Comparison of ENCODE assay signal across 8 cellular contexts in the genomic region with DNA sequence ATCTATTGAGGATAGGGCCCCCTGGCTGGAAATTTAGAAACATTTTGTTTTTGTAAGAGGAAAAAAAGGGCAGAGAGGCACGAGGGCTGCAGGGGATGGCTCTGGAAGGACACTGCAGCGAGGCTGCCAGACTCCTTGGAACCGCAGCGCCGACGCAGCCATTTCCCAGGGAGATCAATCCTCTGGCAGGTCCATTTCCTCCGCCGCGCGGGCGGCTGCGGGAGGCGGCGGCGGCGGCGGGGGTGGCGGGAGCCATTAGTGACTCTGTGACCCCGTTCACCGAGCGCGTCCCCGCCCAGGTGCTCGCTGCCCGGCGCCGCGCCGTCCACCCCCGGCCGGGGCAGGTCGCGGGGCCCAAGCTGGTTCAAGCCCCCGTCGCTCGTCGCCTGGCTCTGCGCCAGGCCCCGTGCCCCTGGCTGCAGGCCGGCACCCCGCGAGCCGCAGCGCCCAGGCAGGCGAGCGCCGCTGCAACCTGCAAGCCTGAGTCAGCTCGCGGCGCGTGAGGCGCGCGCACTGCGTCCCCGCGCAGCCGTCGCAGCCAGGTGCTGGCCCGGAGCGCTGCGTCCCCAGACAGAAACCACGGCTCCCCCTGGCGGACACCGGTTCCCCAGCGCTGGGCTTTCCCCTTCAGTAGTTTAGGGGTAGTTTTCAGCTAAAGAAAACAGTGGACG.
A peak's percentile ranks its signal among the peaks of the same experiment; 100 is the strongest.
DNase-seq lines count a peak whose midpoint lies in the region; ATAC-seq, FAIRE-seq and TF ChIP-seq lines count a peak whose summit lies in the region.

No MANE protein-coding gene starts in this region.

- no peak for TF ChIP-seq POLR2A in suprapubic skin (IDR thresholded peaks at IDR 0.05)

- H3K4me1 ChIP-seq in RWPE2 (ENCODE audit: insufficient read depth, poor library complexity, severe bottlenecking) = peaks cover 12% of the 10 kb centered on the region
- peaks cover 9 to 10% of the 10 kb centered on the region in 2 experiments for H3K4me1 ChIP-seq in neutrophil (ENCODE audit: control insufficient read depth in 1 of 2, insufficient read depth in 1 of 2, low read depth in 1 of 2, low read length in 1 of 2)
- H3K4me1 ChIP-seq in suprapubic skin = peaks cover 44% of the 10 kb centered on the region

- H3K36me3 ChIP-seq in KOPT-K1 (ENCODE audit: insufficient read depth, low read length) (no peaks in the 10 kb centered on the region), RWPE2 (ENCODE audit: low read depth) (no peaks in the 10 kb centered on the region), neutrophil (no peaks in the 10 kb centered on the region), suprapubic skin (no peaks in the 10 kb centered on the region)

- H3K27ac ChIP-seq in KOPT-K1 (ENCODE audit: low read depth, low read length, poor library complexity, severe bottlenecking) (peak overlapping the region; percentile 60), RWPE2 (ENCODE audit: poor library complexity, severe bottlenecking) (no peak overlapping the region), neutrophil (no peak overlapping the region), suprapubic skin (peak overlapping the region; percentile 89)

- DNase-seq in EH (ENCODE audit: low read depth) = peak; percentile 79
- peak; percentile 77 for DNase-seq in RWPE2 (ENCODE audit: low spot score)
- peak; percentile 95 for DNase-seq in activated gamma-delta T cell treated with Interleukin-2 at 50 U/mL for 16 hours
- peak; percentile 76 to 80 for DNase-seq in frontal cortex (ENCODE audit: low spot score in 2 of 2)
- DNase-seq in suprapubic skin (ENCODE audit: low spot score in 2 of 2) = peak; percentile 94

- H3K27me3 ChIP-seq in RWPE2 (ENCODE audit: insufficient read depth, poor library complexity, severe bottlenecking) (no peaks in the 10 kb centered on the region), neutrophil (peaks cover 17% of the 10 kb centered on the region), suprapubic skin (peaks cover 4% of the 10 kb centered on the region)

- TF ChIP-seq EP300 in suprapubic skin (IDR thresholded peaks at IDR 0.05) = no peak

- FAIRE-seq in frontal cortex (lab: Jason Lieb, UNC) = no peak

- H3K4me3 ChIP-seq in RWPE2 (ENCODE audit: severe bottlenecking) (peak overlapping the region; percentile 61), neutrophil (ENCODE audit: low read depth in 1 of 2, low read length in 1 of 2) (peak overlapping the region; percentile 49 to 56), suprapubic skin (peak overlapping the region; percentile 71)

- H3K9me3 ChIP-seq in KOPT-K1 (ENCODE audit: insufficient read depth, low read length, poor library complexity, severe bottlenecking) = no peaks in the 10 kb centered on the region
- no peaks in the 10 kb centered on the region for H3K9me3 ChIP-seq in RWPE2 (ENCODE audit: severe bottlenecking)
- H3K9me3 ChIP-seq in neutrophil = no peaks in the 10 kb centered on the region
- no peaks in the 10 kb centered on the region for H3K9me3 ChIP-seq in suprapubic skin

- 0% methylated on average over 17 of the region's 67 CpGs for WGBS in suprapubic skin

- TF ChIP-seq CTCF in RWPE2 (IDR thresholded peaks at IDR 0.05; ENCODE audit: poor library complexity, severe bottlenecking) = peak; percentile 91
- TF ChIP-seq CTCF in neutrophil (IDR thresholded peaks at IDR 0.05) = peak; percentile 78
- TF ChIP-seq CTCF in suprapubic skin (IDR thresholded peaks at IDR 0.05) = peak; percentile 88 to 90

- ATAC-seq in GM21786 (IDR thresholded peaks at IDR 0.05; ENCODE audit: unreplicated experiment) (peak; percentile 76), RWPE2 (ENCODE audit: low read depth) (peak; percentile 89)

Comparison
In these comparisons a context has a peak if more than half of its experiments do, and no peak if none do; other contexts are left out.
1. H3K27ac ChIP-seq: peak in KOPT-K1 (single experiment) and suprapubic skin (single experiment); none in RWPE2 (single experiment) and neutrophil (single experiment).
2. Peak in every context shown above with its lines, with median percentiles within 50 percentile points of each other: DNase-seq, H3K4me3 ChIP-seq and CTCF ChIP-seq.